Comparison of ENCODE assay signal across 8 cellular contexts in the genomic region with DNA sequence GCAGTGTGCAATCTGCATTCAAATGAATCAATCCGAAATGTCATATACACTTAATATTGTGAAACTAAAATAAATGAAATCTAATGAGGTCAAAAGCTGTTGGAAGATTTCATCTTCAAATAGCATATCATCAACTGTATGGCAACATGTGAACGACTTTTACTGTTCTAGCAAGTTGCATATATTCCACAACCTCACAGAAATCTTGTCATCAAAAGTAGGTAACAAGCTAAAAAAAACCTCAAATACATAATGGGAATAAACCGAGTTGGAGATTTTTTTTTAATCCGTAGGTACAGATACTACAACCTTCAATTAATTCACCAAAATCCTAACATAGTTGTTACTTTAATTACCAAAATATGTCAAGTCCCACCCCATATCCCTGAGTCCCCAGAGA. TPM values are rescaled to one million over a fixed set of nuclear protein-coding genes. Genes with fewer than 3 reads are reported as not detected.
A peak's percentile ranks its signal among the peaks of the same experiment; 100 is the strongest.
DNase-seq lines count a peak whose midpoint lies in the region; ATAC-seq and TF ChIP-seq lines count a peak whose summit lies in the region.

No MANE protein-coding gene starts in this region.

- no peaks in the 10 kb centered on the region for H3K9me2 ChIP-seq in MM.1S (replicated peaks; ENCODE audit: insufficient read depth, low read length)

- H3K4me1 ChIP-seq in MM.1S (ENCODE audit: low read length) = peaks cover 9% of the 10 kb centered on the region

- peak overlapping the region; percentile 84 to 96 (median 93) for H3K27ac Mint-ChIP-seq in CD14-positive monocyte
- H3K27ac Mint-ChIP-seq in natural killer cell treated with Interleukin-12 subunit alpha and Interleukin-12 subunit beta and Interleukin-15 and Interleukin-18, amount 100 ng/mL, for 72 hours = peak overlapping the region; percentile 82 to 94

- ATAC-seq in natural killer cell treated with Interleukin-12 subunit alpha and Interleukin-12 subunit beta and Interleukin-15 and Interleukin-18, amount 100 ng/mL, for 72 hours = no peak
- ATAC-seq in GM19395 (IDR thresholded peaks at IDR 0.05; ENCODE audit: unreplicated experiment) = no peak

- H3F3A ChIP-seq in MM.1S (ENCODE audit: insufficient read depth, low read length) = peaks cover 17% of the 10 kb centered on the region

- intact Hi-C loops in CD14-positive monocyte (cut with micrococcal nuclease) = loop anchor here in 1 of 2 donors (5.0 kb wide), 3 partner anchors 45 to 435 kb away; a partner anchor contains a TSS

- peaks cover 0 to 3% (median 0%) of the 10 kb centered on the region in 3 donors for H3K27me3 Mint-ChIP-seq in CD14-positive monocyte (ENCODE audit: low read depth in 3 of 3)
- H3K27me3 Mint-ChIP-seq in natural killer cell treated with Interleukin-12 subunit alpha and Interleukin-12 subunit beta and Interleukin-15 and Interleukin-18, amount 100 ng/mL, for 72 hours = no peaks in the 10 kb centered on the region

- no peaks in the 10 kb centered on the region for H3K9me3 ChIP-seq in MM.1S (replicated peaks; ENCODE audit: insufficient read depth, low read length)

- no peaks in the 10 kb centered on the region for H3K36me3 ChIP-seq in MM.1S (replicated peaks; ENCODE audit: insufficient read depth, low read length)

- H3K4me3 ChIP-seq in MM.1S (ENCODE audit: low read length) (peak overlapping the region; percentile 80), choroid plexus epithelial cell (ENCODE audit: low read depth, low read length) (peak overlapping the region; percentile 89)

- H3K4me1 Mint-ChIP-seq in CD14-positive monocyte = peaks cover 40% of the 10 kb centered on the region
- H3K4me1 Mint-ChIP-seq in natural killer cell treated with Interleukin-12 subunit alpha and Interleukin-12 subunit beta and Interleukin-15 and Interleukin-18, amount 100 ng/mL, for 72 hours (ENCODE audit: low read depth in 2 of 2) = peaks cover 31 to 35% of the 10 kb centered on the region in 2 donors

- peak overlapping the region; percentile 72 for H3K4me2 ChIP-seq in MM.1S (ENCODE audit: low read depth, low read length)

- H3K79me2 ChIP-seq in MM.1S (ENCODE audit: low read length) = peaks cover 54% of the 10 kb centered on the region

- no peaks in the 10 kb centered on the region for H3K36me3 Mint-ChIP-seq in CD14-positive monocyte
- no peaks in the 10 kb centered on the region for H3K36me3 Mint-ChIP-seq in natural killer cell treated with Interleukin-12 subunit alpha and Interleukin-12 subunit beta and Interleukin-15 and Interleukin-18, amount 100 ng/mL, for 72 hours

- peak overlapping the region; percentile 88 to 92 for H3K4me3 Mint-ChIP-seq in CD14-positive monocyte
- peak overlapping the region; percentile 88 for H3K4me3 Mint-ChIP-seq in natural killer cell treated with Interleukin-12 subunit alpha and Interleukin-12 subunit beta and Interleukin-15 and Interleukin-18, amount 100 ng/mL, for 72 hours

- peaks cover 0 to 2% (median 0%) of the 10 kb centered on the region in 7 donors for H3K9me3 Mint-ChIP-seq in CD14-positive monocyte
- H3K9me3 Mint-ChIP-seq in natural killer cell treated with Interleukin-12 subunit alpha and Interleukin-12 subunit beta and Interleukin-15 and Interleukin-18, amount 100 ng/mL, for 72 hours = no peaks in the 10 kb centered on the region

- H4K20me1 ChIP-seq in MM.1S (ENCODE audit: insufficient read depth, low read length) = no peaks in the 10 kb centered on the region

- peak overlapping the region; percentile 86 for H3K9ac ChIP-seq in MM.1S (ENCODE audit: low read length)

- TF ChIP-seq CTCF in CD14-positive monocyte (IDR thresholded peaks at IDR 0.05) (no peak), MM.1S (IDR thresholded peaks at IDR 0.05; ENCODE audit: low read length) (no peak), choroid plexus epithelial cell (conservative IDR thresholded peaks at IDR 0.05; ENCODE audit: low read depth, low read length) (no peak)

- H3K27me3 ChIP-seq in MM.1S (replicated peaks; ENCODE audit: insufficient read depth, low read length) = no peaks in the 10 kb centered on the region

- H3K27ac ChIP-seq in MM.1S (ENCODE audit: low read length) = peak overlapping the region; percentile 81; the same call in 1 of the 2 replicates

- peak overlapping the region; percentile 91 for H2AFZ ChIP-seq in MM.1S (ENCODE audit: low read length)

- DNase-seq in CD14-positive monocyte (ENCODE audit: low spot score) (no peak), MM.1S (no peak), choroid plexus epithelial cell (ENCODE audit: low read depth) (no peak), OCI-M2 (lab: John Stamatoyannopoulos, UW; ENCODE audit: unreplicated experiment) (no peak), MV-4-11 (lab: John Stamatoyannopoulos, UW) (no peak)
- no peak for DNase-seq in natural killer cell treated with Interleukin-12 subunit alpha and Interleukin-12 subunit beta and Interleukin-15 and Interleukin-18, amount 100 ng/mL, for 72 hours (ENCODE audit: low spot score)
- DNase-seq in stimulated activated CD4-positive, alpha-beta T cell treated with anti-CD3 and anti-CD28 coated beads, Interleukin-2, amount 100 ng/mL, for 24 hours = no peak

RNA-seq across cellular contexts. Expression of a gene that starts 1.1 kb away (rescaled TPM):
- polyA plus RNA-seq in CD14-positive monocyte = 10 to 100 TPM; 51.4 to 68.3 TPM
- 100 to 1,000 TPM; 123 to 143 TPM for total RNA-seq in natural killer cell treated with Interleukin-12 subunit alpha and Interleukin-12 subunit beta and Interleukin-15 and Interleukin-18, amount 100 ng/mL, for 72 hours

RNA-seq across cellular contexts. Expression of a gene that starts 47.6 kb away (rescaled TPM):
- polyA plus RNA-seq in CD14-positive monocyte = 10 to 100 TPM; 26.9 to 34.8 TPM
- total RNA-seq in natural killer cell treated with Interleukin-12 subunit alpha and Interleukin-12 subunit beta and Interleukin-15 and Interleukin-18, amount 100 ng/mL, for 72 hours = 10 to 100 TPM; 15.6 to 19.6 TPM
